23 cellular contexts compared by ENCODE assay signal in the genomic region with DNA sequence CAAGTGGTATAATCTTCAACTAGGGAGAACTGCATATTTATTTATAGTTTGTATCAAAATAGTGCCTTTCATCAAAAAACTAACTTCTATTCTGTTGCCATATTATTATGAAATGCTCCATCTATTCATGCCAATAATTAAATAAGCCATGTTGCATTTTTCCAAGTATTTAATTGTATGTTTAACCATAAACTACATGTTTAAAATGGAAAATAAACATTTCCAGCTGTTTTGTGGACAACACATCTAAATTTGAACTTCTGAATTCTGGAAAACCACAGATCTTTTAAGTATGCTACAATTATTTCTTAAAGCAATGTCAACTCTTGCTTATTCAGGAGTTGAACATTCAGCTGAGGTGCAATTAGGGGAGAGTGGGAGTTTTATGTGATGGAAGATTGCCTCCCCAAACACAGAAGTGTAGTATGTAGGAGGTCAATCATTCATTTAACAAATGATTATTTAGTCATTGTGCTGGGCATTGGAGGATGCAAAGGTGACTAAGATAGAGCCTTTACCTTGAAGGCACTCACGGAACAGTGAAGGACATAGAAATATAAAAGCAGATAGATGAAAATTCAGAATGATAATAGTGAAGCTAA.
"Had no signal": no experiment of that assay in that cellular context is flagged by ENCODE, and none has a peak within 500 bp of the region (broad histone marks: within the 10 kb centered on the region; RNA-seq: fewer than 3 reads in every experiment).

No MANE protein-coding gene starts in this region.

- H3K36me3 Mint-ChIP-seq: activated naive CD8-positive, alpha-beta T cell; T-cell had no signal

- H3K4me3 ChIP-seq: SK-N-MC had no signal

- DNase-seq: activated B cell treated with CpG ODN at 0.5 μM for 24 hours; activated CD4-positive, alpha-beta T cell treated with anti-CD3 and anti-CD28 coated beads for 1 hour; activated CD4-positive, alpha-beta T cell treated with anti-CD3 and anti-CD28 coated beads, Interleukin-2, amount 10 ng/mL, durations not matched to agents 24 days and 14 days; activated CD4-positive, alpha-beta T cell treated with anti-CD3 and anti-CD28 coated beads, Interleukin-2, amount 50 U/mL, for 48 hours; activated effector memory CD4-positive, alpha-beta T cell treated with anti-CD3 and anti-CD28 coated beads, Interleukin-2, amount 50 U/mL, for 16 hours; activated naive CD4-positive, alpha-beta T cell treated with Interleukin-2 at 50 U/mL for 16 hours; activated T-cell treated with anti-CD3 and anti-CD28 coated beads, Interleukin-2, amount 50 U/mL, for 4 hours; cerebellar nuclear complex; NCI-H1092 treated with DMSO at 0.1 percent for 48 hours; NCI-H1417 treated with DMSO at 0.1 percent for 48 hours; NCI-H1694; NCI-H2029; NCI-H2107; NCI-H2171 treated with DMSO at 0.1 percent for 48 hours; NCI-H226; NCI-H526; RPMI8226; T-cell; T-helper 2 cell; T1000 had no signal

- H3K27ac Mint-ChIP-seq: activated B cell treated with CpG ODN at 0.5 μM for 24 hours; activated CD4-positive, alpha-beta T cell treated with anti-CD3 and anti-CD28 coated beads, Interleukin-2, amount 10 ng/mL, durations not matched to agents 24 days and 14 days; activated naive CD8-positive, alpha-beta T cell; T-cell had no signal

- H3K4me3 Mint-ChIP-seq: activated B cell treated with CpG ODN at 0.5 μM for 24 hours; activated CD4-positive, alpha-beta T cell treated with anti-CD3 and anti-CD28 coated beads, Interleukin-2, amount 10 ng/mL, durations not matched to agents 24 days and 14 days; activated naive CD8-positive, alpha-beta T cell; activated T-cell treated with anti-CD3 and anti-CD28 coated beads, Interleukin-2, amount 50 U/mL, for 4 hours; T-cell had no signal

- ATAC-seq: activated T-cell treated with anti-CD3 and anti-CD28 coated beads, Interleukin-2, amount 50 U/mL, for 4 hours; Right ventricle myocardium inferior; T-cell had no signal

- H3K9me3 Mint-ChIP-seq: activated CD4-positive, alpha-beta T cell treated with anti-CD3 and anti-CD28 coated beads, Interleukin-2, amount 10 ng/mL, durations not matched to agents 24 days and 14 days; activated T-cell treated with anti-CD3 and anti-CD28 coated beads, Interleukin-2, amount 50 U/mL, for 4 hours had no signal

- H3K4me1 Mint-ChIP-seq: activated B cell treated with CpG ODN at 0.5 μM for 24 hours; activated CD4-positive, alpha-beta T cell treated with anti-CD3 and anti-CD28 coated beads, Interleukin-2, amount 10 ng/mL, durations not matched to agents 24 days and 14 days; T-cell had no signal

- H3K27ac ChIP-seq: SK-N-MC had no signal
